In the genomic region with DNA sequence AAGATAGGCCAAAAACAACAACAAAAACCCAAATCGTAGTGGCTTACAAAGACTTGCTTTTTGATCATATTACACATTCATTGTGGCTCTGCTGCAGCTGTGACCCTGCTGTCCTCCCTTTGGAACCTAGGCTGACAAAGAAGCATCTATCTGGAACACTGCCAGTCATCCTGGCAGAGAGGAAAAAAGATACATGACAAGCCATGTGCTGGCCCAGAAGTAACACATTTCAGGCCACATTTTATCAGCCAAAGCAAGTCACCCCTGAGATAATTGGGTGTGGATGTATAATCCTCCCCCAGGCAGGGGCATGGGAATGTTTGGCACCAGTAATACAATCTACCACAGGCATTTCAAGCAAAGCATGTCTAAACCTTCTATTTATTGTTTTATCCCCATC, we compare ENCODE assay signal across 19 cellular contexts. TPM values are rescaled to one million over a fixed set of nuclear protein-coding genes. Genes with fewer than 3 reads are reported as not detected.
DNase-seq lines count a peak whose midpoint lies in the region; ATAC-seq and TF ChIP-seq lines count a peak whose summit lies in the region.
"Had no signal": no experiment of that assay in that cellular context is flagged by ENCODE, and none has a peak within 500 bp of the region (broad histone marks: within the 10 kb centered on the region; RNA-seq: fewer than 3 reads in every experiment).

No MANE protein-coding gene starts in this region.

- no peaks in the 10 kb centered on the region for H3K9me3 ChIP-seq in esophagus muscularis mucosa
- H3K9me3 ChIP-seq: lower lobe of right lung, transverse colon had no signal

- peaks cover 18 to 47% (median 46%) of the 10 kb centered on the region in 4 donors for H3K4me1 ChIP-seq in esophagus muscularis mucosa
- H3K4me1 ChIP-seq: lower lobe of right lung had no signal

- TF ChIP-seq EP300 in esophagus muscularis mucosa (IDR thresholded peaks at IDR 0.05), result no peak

- intact Hi-C loops in esophagus muscularis mucosa (cut with DNase I), result no loop called here

- DNase-seq in AG10803 (ENCODE audit: low read depth), result peak; percentile 41
- DNase-seq in RPMI7951 (ENCODE audit: low read depth), result peak; percentile 22
- no peak for DNase-seq in esophagus muscularis mucosa (ENCODE audit: extremely low spot score)
- DNase-seq in midbrain (lab: John Stamatoyannopoulos, UW), result peak; percentile 35
- no peak for DNase-seq in NCI-H146 (lab: John Stamatoyannopoulos, UW)
- no peak for DNase-seq in NCI-H510A treated with DMSO at 0.1 percent for 48 hours (lab: John Stamatoyannopoulos, UW)
- no peak for DNase-seq in NCI-H1417 (lab: John Stamatoyannopoulos, UW)
- DNase-seq: activated CD8-positive, alpha-beta memory T cell treated with anti-CD3 and anti-CD28 coated beads, Interleukin-2, amount 50 U/mL, for 4 hours; brain microvascular endothelial cell; lower lobe of right lung; NCI-H2029; retina; stimulated activated CD8-positive, alpha-beta memory T cell treated with anti-CD3 and anti-CD28 coated beads, Interleukin-4, amount 100 ng/mL, for 48 hours; T-helper 2 cell; transverse colon had no signal

- TF ChIP-seq POLR2A in esophagus muscularis mucosa (IDR thresholded peaks at IDR 0.05; ENCODE audit: low read depth), result no peak

- peak overlapping the region in 3 of 4 donors; percentile 36 to 53 (median 39) for H3K27ac ChIP-seq in esophagus muscularis mucosa (replicated peaks in 1 of 4)
- H3K27ac ChIP-seq: brain microvascular endothelial cell, lower lobe of right lung, transverse colon had no signal

- no peak for ATAC-seq in HG03175 (IDR thresholded peaks at IDR 0.05; ENCODE audit: unreplicated experiment)
- ATAC-seq: GM12878; GM23338; lower lobe of right lung; natural killer cell treated with Interleukin-12 subunit alpha and Interleukin-12 subunit beta and Interleukin-15 and Interleukin-18, amount 100 ng/mL, for 72 hours had no signal

- 60% methylated on average over 1 of the region's 1 CpG for WGBS in esophagus muscularis mucosa

- H3K27me3 ChIP-seq in esophagus muscularis mucosa, result no peaks in the 10 kb centered on the region
- H3K27me3 ChIP-seq: brain microvascular endothelial cell, transverse colon had no signal

- TF ChIP-seq CTCF in AG10803 (conservative IDR thresholded peaks at IDR 0.05; ENCODE audit: low read length) (no peak), esophagus muscularis mucosa (IDR thresholded peaks at IDR 0.05) (no peak)

- H3K4me3 ChIP-seq in AG10803 (ENCODE audit: low read length) (no peak overlapping the region), esophagus muscularis mucosa (no peak overlapping the region)
- H3K4me3 ChIP-seq: GM12878, GM23338, lower lobe of right lung, transverse colon had no signal

- H3K36me3 ChIP-seq in esophagus muscularis mucosa, result peaks cover 25 to 60% (median 41%) of the 10 kb centered on the region in 4 donors

RNA-seq across cellular contexts. Expression of gene AGO1, which starts 37.2 kb away (rescaled TPM):
- total RNA-seq in RPMI7951 (2014; rRNA removed; shearing (Covaris generic)), result 9.1 and 11.1 TPM in 2 replicates
- 10 to 100 TPM; 16.2 to 32.6 (median 24.4) TPM for total RNA-seq in esophagus muscularis mucosa

RNA-seq across cellular contexts. Expression of gene AGO4, which starts 38.0 kb away (rescaled TPM):
- 8.1 and 11.3 TPM in 2 replicates for total RNA-seq in RPMI7951 (2014; rRNA removed; shearing (Covaris generic))
- 10 to 100 TPM; 25.2 to 42.7 (median 33.0) TPM for total RNA-seq in esophagus muscularis mucosa

Comparison
In these comparisons a context has a peak if more than half of its experiments do, and no peak if none do; other contexts are left out.
1. DNase-seq: peak in AG10803 (single experiment), RPMI7951 (single experiment) and midbrain (single experiment); none in esophagus muscularis mucosa (single experiment), NCI-H146 (single experiment), NCI-H510A treated with DMSO at 0.1 percent for 48 hours (single experiment) and NCI-H1417 (0 of 3).